ENCODE assay signal across 15 cellular contexts in the genomic region with DNA sequence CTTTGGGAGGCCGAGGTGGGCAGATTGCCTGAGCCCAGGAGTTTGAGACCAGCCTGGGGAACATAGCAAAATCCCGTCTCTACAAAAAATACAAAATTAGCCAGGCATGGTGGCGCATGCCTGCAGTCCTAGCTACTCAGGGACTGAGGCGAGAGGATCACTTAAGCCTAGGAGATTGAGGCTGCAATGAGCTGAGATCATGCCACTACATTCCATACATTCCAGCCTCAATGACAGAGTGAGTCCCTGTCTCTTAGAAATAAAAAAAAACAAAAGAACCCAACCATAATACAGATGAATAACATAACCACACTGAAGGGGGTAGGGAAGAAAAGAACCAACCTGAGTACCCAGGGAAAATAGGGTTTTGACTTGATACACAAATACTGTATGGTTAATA. TPM values are rescaled to one million over a fixed set of nuclear protein-coding genes. Genes with fewer than 3 reads are reported as not detected.
DNase-seq lines count a peak whose midpoint lies in the region; ATAC-seq and TF ChIP-seq lines count a peak whose summit lies in the region.
"Had no signal": no experiment of that assay in that cellular context is flagged by ENCODE, and none has a peak within 500 bp of the region (broad histone marks: within the 10 kb centered on the region; RNA-seq: fewer than 3 reads in every experiment).

No MANE protein-coding gene starts in this region.

- no peaks in the 10 kb centered on the region for H3K9me3 ChIP-seq in transverse colon

- in situ Hi-C loops in transverse colon (cut with MboI; ENCODE audit: low pct_ligation_motif_present in 1 of 4, low pct_unique_long_range_greater_than_20kb in 1 of 4, low sequenced_read_pairs in 3 of 4), result no loop called here

- TF ChIP-seq CTCF in transverse colon (IDR thresholded peaks at IDR 0.05), result no peak
- no peak for TF ChIP-seq CTCF in omental fat pad (IDR thresholded peaks at IDR 0.05)

- no peak overlapping the region for H3K4me3 ChIP-seq in transverse colon
- H3K4me3 ChIP-seq: skin epidermis had no signal

- TF ChIP-seq EP300 in transverse colon (IDR thresholded peaks at IDR 0.05; ENCODE audit: low read depth), result no peak

- WGBS in transverse colon (ENCODE audit: low coverage in 1 of 2), 2 donors, result 88 to 100% methylated on average over 1 to 4 of the region's 4 CpGs

- H3K36me3 ChIP-seq in transverse colon, result no peaks in the 10 kb centered on the region

- intact Hi-C loops in transverse colon (cut with DNase I; ENCODE audit: low total_unique reads), result no loop called here

- no peak for TF ChIP-seq POLR2A in transverse colon (IDR thresholded peaks at IDR 0.05)

- H3K27ac ChIP-seq in transverse colon, result no peak overlapping the region
- H3K27ac ChIP-seq: C4-2B, KMS-11, skin epidermis had no signal

- H3K4me1 ChIP-seq in transverse colon, result no peaks in the 10 kb centered on the region

- ATAC-seq in omental fat pad (ENCODE audit: low FRiP score), result no peak

- H3K27me3 ChIP-seq in transverse colon, result no peaks in the 10 kb centered on the region

- peak; percentile 89 for DNase-seq in EL
- DNase-seq in LHCN-M2 (ENCODE audit: low read depth), result peak; percentile 88
- peak; percentile 37 for DNase-seq in dedifferentiated amniotic fluid mesenchymal stem cell (ENCODE audit: extremely low spot score)
- peak; percentile 71 for DNase-seq in myocyte (ENCODE audit: low read depth)
- DNase-seq in HPDE6-E6E7 (ENCODE audit: extremely low spot score), result no peak
- DNase-seq in transverse colon, result no peak
- DNase-seq in NCI-H2107 (lab: John Stamatoyannopoulos, UW), result no peak
- no peak for DNase-seq in omental fat pad (ENCODE audit: low spot score)
- DNase-seq: activated naive CD8-positive, alpha-beta T cell treated with anti-CD3 and anti-CD28 coated beads, Interleukin-2, amount 10 ng/mL, durations not matched to agents 7 days and 5 days; GOT3; naive B cell; NCI-H2029 had no signal

RNA-seq across cellular contexts. Expression of gene CGNL1, which starts 19.7 kb away (rescaled TPM):
- 2.0 and 2.2 TPM in 2 replicates for total RNA-seq in LHCN-M2 (2014; rRNA removed)
- 5.8 TPM for polyA plus RNA-seq in LHCN-M2 (2012)
- total RNA-seq in myocyte, result 3.7 and 4.0 TPM in 2 replicates
- 11.0 TPM for polyA plus RNA-seq in myocyte (2012)
- 1 to 10 TPM; 1.1 to 2.2 (median 1.8) TPM for total RNA-seq in transverse colon
- total RNA-seq in omental fat pad, result 10 to 100 TPM in 1 of 4 donors, 1 to 10 TPM in 3; 4.7 to 13.7 (median 7.3) TPM
- total RNA-seq: activated naive CD8-positive, alpha-beta T cell treated with anti-CD3 and anti-CD28 coated beads, Interleukin-2, amount 10 ng/mL, durations not matched to agents 7 days and 5 days had no signal

Comparison
In these comparisons a context has a peak if more than half of its experiments do, and no peak if none do; other contexts are left out.
1. DNase-seq: peak in EL (single experiment), LHCN-M2 (single experiment), dedifferentiated amniotic fluid mesenchymal stem cell (single experiment) and myocyte (single experiment); none in HPDE6-E6E7 (single experiment), transverse colon (single experiment), NCI-H2107 (single experiment) and omental fat pad (single experiment).